7 cellular contexts compared by ENCODE assay signal in genomic region chr5:149636861-149637246, GRCh38. TPM values are rescaled to one million over a fixed set of nuclear protein-coding genes. Genes with fewer than 3 reads are reported as not detected.
DNase-seq lines count a peak whose midpoint lies in the region; ATAC-seq and TF ChIP-seq lines count a peak whose summit lies in the region.

No MANE protein-coding gene starts in this region.

- H3K9me3 Mint-ChIP-seq in activated CD4-positive, alpha-beta memory T cell treated with anti-CD3 and anti-CD28 coated beads, Interleukin-2, amount 10 ng/mL, durations not matched to agents 7 days and 5 days: no peaks in the 10 kb centered on the region
- no peaks in the 10 kb centered on the region for H3K9me3 Mint-ChIP-seq in natural killer cell

- DNase-seq in ELF-1 (ENCODE audit: low read depth, low spot score): peak; percentile 81
- DNase-seq in NCI-H345 (lab: John Stamatoyannopoulos, UW): peak; percentile 73
- DNase-seq in activated CD4-positive, alpha-beta memory T cell treated with anti-CD3 and anti-CD28 coated beads, Interleukin-2, amount 10 ng/mL, durations not matched to agents 7 days and 5 days: peak; percentile 59
- peak; percentile 72 for DNase-seq in fibroblast of peridontal ligament (ENCODE audit: extremely low read depth)
- DNase-seq in natural killer cell: no peak

- H3K4me1 Mint-ChIP-seq in activated CD4-positive, alpha-beta memory T cell treated with anti-CD3 and anti-CD28 coated beads, Interleukin-2, amount 10 ng/mL, durations not matched to agents 7 days and 5 days: peaks cover 16% of the 10 kb centered on the region
- H3K4me1 Mint-ChIP-seq in natural killer cell: peaks cover 0 to 5% of the 10 kb centered on the region in 2 donors

- intact Hi-C loops in natural killer cell (cut with micrococcal nuclease): loop anchor here (1.0 to 2.0 kb wide), 2 partner anchors 191 to 354 kb away; no protein-coding TSS in a partner anchor

- H3K27me3 Mint-ChIP-seq in activated CD4-positive, alpha-beta memory T cell treated with anti-CD3 and anti-CD28 coated beads, Interleukin-2, amount 10 ng/mL, durations not matched to agents 7 days and 5 days: no peaks in the 10 kb centered on the region
- no peaks in the 10 kb centered on the region for H3K27me3 Mint-ChIP-seq in natural killer cell (ENCODE audit: low read depth in 2 of 2)

- no peak overlapping the region for H3K4me3 Mint-ChIP-seq in activated CD4-positive, alpha-beta memory T cell treated with anti-CD3 and anti-CD28 coated beads, Interleukin-2, amount 10 ng/mL, durations not matched to agents 7 days and 5 days
- H3K4me3 Mint-ChIP-seq in natural killer cell: no peak overlapping the region

- POLR2A ChIA-PET in HEK293 (lab: Yijun Ruan, JAX): interaction anchor here (0.5 to 0.6 kb wide), 2 partner anchors 193 to 197 kb away, joined by 3 read pairs; no protein-coding TSS in a partner anchor
- POLR2A ChIA-PET in activated CD4-positive, alpha-beta memory T cell treated with anti-CD3 and anti-CD28 coated beads, Interleukin-2, amount 10 ng/mL, durations not matched to agents 7 days and 5 days (lab: Charles Lee): interaction anchor here (1.6 kb wide), 1 partner anchor 192 kb away, joined by 3 read pairs; no protein-coding TSS in a partner anchor

- no peaks in the 10 kb centered on the region for H3K36me3 ChIP-seq in HEK293 (ENCODE audit: control insufficient read depth in 2 of 2, insufficient read depth in 1 of 2, low read length in 2 of 2)

- CTCF ChIA-PET in HEK293 (lab: Yijun Ruan, JAX): interaction anchor here (0.6 to 18.8 kb wide), 24 partner anchors 11 to 491 kb away, joined by 3 to 263 read pairs (median 5); no protein-coding TSS in a partner anchor
- CTCF ChIA-PET in activated CD4-positive, alpha-beta memory T cell treated with anti-CD3 and anti-CD28 coated beads, Interleukin-2, amount 10 ng/mL, durations not matched to agents 7 days and 5 days (lab: Charles Lee): interaction anchor here (0.7 to 10.6 kb wide), 20 partner anchors 8 to 356 kb away, joined by 3 to 96 read pairs (median 3); no protein-coding TSS in a partner anchor

- ATAC-seq in natural killer cell (peak in 1 of 3 donors; percentile 82), GM19455 (IDR thresholded peaks at IDR 0.05; ENCODE audit: unreplicated experiment) (no peak)

- no peak overlapping the region for H3K27ac Mint-ChIP-seq in activated CD4-positive, alpha-beta memory T cell treated with anti-CD3 and anti-CD28 coated beads, Interleukin-2, amount 10 ng/mL, durations not matched to agents 7 days and 5 days
- no peak overlapping the region for H3K27ac Mint-ChIP-seq in natural killer cell

- no peaks in the 10 kb centered on the region for H3K4me1 ChIP-seq in HEK293 (ENCODE audit: control insufficient read depth, insufficient read depth, low read length)

- TF ChIP-seq CTCF in HEK293 (tag by site-specific recombination; IDR thresholded peaks at IDR 0.05): peak; percentile 95
- peak; percentile 83 for TF ChIP-seq CTCF in natural killer cell (IDR thresholded peaks at IDR 0.05)

- H3K27ac ChIP-seq in HEK293 (ENCODE audit: extremely low read depth, low read depth, low read length): no peak overlapping the region

- H3K4me3 ChIP-seq in HEK293 (ENCODE audit: low read depth, low read length): no peak overlapping the region

- H3K9me3 ChIP-seq in HEK293 (ENCODE audit: control insufficient read depth, insufficient read depth, low read depth, low read length): no peaks in the 10 kb centered on the region

- no peaks in the 10 kb centered on the region for H3K36me3 Mint-ChIP-seq in activated CD4-positive, alpha-beta memory T cell treated with anti-CD3 and anti-CD28 coated beads, Interleukin-2, amount 10 ng/mL, durations not matched to agents 7 days and 5 days (ENCODE audit: low read depth)
- H3K36me3 Mint-ChIP-seq in natural killer cell: no peaks in the 10 kb centered on the region

TF ChIP-seq in HEK293, 187 proteins besides CTCF, POLR2A, EP300 and RAD21 (continues in another document):
- no peak for TF ChIP-seq ZNF600 (tag by site-specific recombination; IDR thresholded peaks at IDR 0.05)
- TF ChIP-seq ZNF354C (tag by site-specific recombination; IDR thresholded peaks at IDR 0.05; ENCODE audit: borderline replicate concordance, low read depth): no peak
- TF ChIP-seq ZNF341 (tag by site-specific recombination; IDR thresholded peaks at IDR 0.05; ENCODE audit: low read depth): no peak
- TF ChIP-seq ZNF654 (tag by site-specific recombination; IDR thresholded peaks at IDR 0.05; ENCODE audit: low read depth): peak; percentile 96
- 0 out of 2 replicates have a peak, but pooled peaks have one; percentile 47 for TF ChIP-seq REPIN1 (tag by site-specific recombination; IDR thresholded peaks at IDR 0.05; ENCODE audit: low read depth)
- no peak for TF ChIP-seq ZNF555 (tag by site-specific recombination; conservative IDR thresholded peaks at IDR 0.05)
- no peak for TF ChIP-seq ZNF449 (tag by site-specific recombination; IDR thresholded peaks at IDR 0.05)
- TF ChIP-seq TSHZ1 (tag by site-specific recombination; IDR thresholded peaks at IDR 0.05; ENCODE audit: borderline replicate concordance): no peak
- no peak for TF ChIP-seq ZNF114 (tag by site-specific recombination; IDR thresholded peaks at IDR 0.05)
- peak; percentile 43; the same call in 1 of the 2 replicates for TF ChIP-seq IKZF3 (tag by site-specific recombination; IDR thresholded peaks at IDR 0.05)
- TF ChIP-seq ZSCAN5A (tag by site-specific recombination; IDR thresholded peaks at IDR 0.05): no peak
- no peak for TF ChIP-seq ZNF140 (tag by site-specific recombination; IDR thresholded peaks at IDR 0.05)
- no peak for TF ChIP-seq ZNF239 (tag by site-specific recombination; IDR thresholded peaks at IDR 0.05)
- no peak for TF ChIP-seq ZNF704 (tag by site-specific recombination; IDR thresholded peaks at IDR 0.05)

RNA-seq across cellular contexts. Expression of gene ARHGEF37, which starts 55.6 kb away (rescaled TPM):
- 1 to 10 TPM in 1 of 2 experiments, under 1 TPM in 1; 0.88 to 1.1 TPM for total RNA-seq in activated CD4-positive, alpha-beta memory T cell treated with anti-CD3 and anti-CD28 coated beads, Interleukin-2, amount 10 ng/mL, durations not matched to agents 7 days and 5 days
- total RNA-seq in natural killer cell: 1 to 10 TPM in 1 of 3 donors, under 1 TPM in 1, not detected in 1; 0.61 to 2.6 TPM
